Comparison of ENCODE assay signal across 9 cellular contexts in genomic region chr17:78783711-78784396, GRCh38. TPM values are rescaled to one million over a fixed set of nuclear protein-coding genes. Genes with fewer than 3 reads are reported as not detected.
A peak's percentile ranks its signal among the peaks of the same experiment; 100 is the strongest.
DNase-seq lines count a peak whose midpoint lies in the region; ATAC-seq and TF ChIP-seq lines count a peak whose summit lies in the region.
"Had no signal": no experiment of that assay in that cellular context is flagged by ENCODE, and none has a peak within 500 bp of the region (broad histone marks: within the 10 kb centered on the region; RNA-seq: fewer than 3 reads in every experiment).

No MANE protein-coding gene starts in this region.

- no peaks in the 10 kb centered on the region for H3K27me3 ChIP-seq in WERI-Rb-1 (ENCODE audit: insufficient read depth, low read depth, severe bottlenecking)
- H3K27me3 ChIP-seq in left lung = no peaks in the 10 kb centered on the region
- no peaks in the 10 kb centered on the region for H3K27me3 ChIP-seq in testis

- no peak for TF ChIP-seq CTCF in WERI-Rb-1 (IDR thresholded peaks at IDR 0.05; ENCODE audit: low read depth, low read length)
- no peak for TF ChIP-seq CTCF in left lung (IDR thresholded peaks at IDR 0.05)
- TF ChIP-seq CTCF in testis (IDR thresholded peaks at IDR 0.05) = no peak

- H3K9me3 ChIP-seq in WERI-Rb-1 (ENCODE audit: severe bottlenecking) (no peaks in the 10 kb centered on the region), left lung (no peaks in the 10 kb centered on the region), testis (no peaks in the 10 kb centered on the region)

- DNase-seq in activated T-cell treated with anti-CD3 and anti-CD28 coated beads, Interleukin-2, amount 50 U/mL, for 72 hours = no peak
- DNase-seq in activated T-cell treated with anti-CD3 and anti-CD28 coated beads, Interleukin-2, amount 50 U/mL, for 1 hour = no peak
- DNase-seq in WERI-Rb-1 (peak; percentile 86), left lung (no peak), testis (no peak), Kasumi-1 (lab: John Stamatoyannopoulos, UW) (no peak), NCI-H1417 treated with DMSO at 0.1 percent for 48 hours (lab: John Stamatoyannopoulos, UW) (no peak), NCI-H226 (no peak)
- DNase-seq: NCI-H1417 had no signal

- 59 to 63% methylated on average over 7 of the region's 7 CpGs for WGBS in testis, 2 donors

- no peak for TF ChIP-seq POLR2A in testis (IDR thresholded peaks at IDR 0.05)

- peaks cover 62% of the 10 kb centered on the region for H3K4me1 Mint-ChIP-seq in activated T-cell treated with anti-CD3 and anti-CD28 coated beads, Interleukin-2, amount 50 U/mL, for 72 hours (ENCODE audit: low read depth)

- no peaks in the 10 kb centered on the region for H3K27me3 Mint-ChIP-seq in activated T-cell treated with anti-CD3 and anti-CD28 coated beads, Interleukin-2, amount 50 U/mL, for 72 hours (ENCODE audit: low read depth)

- H3K36me3 ChIP-seq in WERI-Rb-1 (peaks cover 9% of the 10 kb centered on the region; the same call in 1 of the 2 replicates), left lung (no peaks in the 10 kb centered on the region), testis (ENCODE audit: low read depth, missing control alignments) (no peaks in the 10 kb centered on the region)

- peaks cover 10 to 48% of the 10 kb centered on the region in 2 donors for H3K4me1 ChIP-seq in left lung
- H3K4me1 ChIP-seq in testis = peaks cover 18% of the 10 kb centered on the region

- no peak for ATAC-seq in activated T-cell treated with anti-CD3 and anti-CD28 coated beads, Interleukin-2, amount 50 U/mL, for 72 hours (replicated peaks in 1 of 2)
- no peak for ATAC-seq in left lung

- peak overlapping the region; percentile 48 for H3K27ac Mint-ChIP-seq in activated T-cell treated with anti-CD3 and anti-CD28 coated beads, Interleukin-2, amount 50 U/mL, for 72 hours

- H3K27ac ChIP-seq in WERI-Rb-1 (peak overlapping the region; percentile 89), left lung (peak overlapping the region; percentile 94 to 96), testis (peak overlapping the region; percentile 86 to 95)

- H3K9me3 Mint-ChIP-seq in activated T-cell treated with anti-CD3 and anti-CD28 coated beads, Interleukin-2, amount 50 U/mL, for 72 hours = no peaks in the 10 kb centered on the region

- H3K36me3 Mint-ChIP-seq in activated T-cell treated with anti-CD3 and anti-CD28 coated beads, Interleukin-2, amount 50 U/mL, for 72 hours (ENCODE audit: insufficient read depth in 2 of 2) = peaks cover 3 to 12% of the 10 kb centered on the region in 2 donors

- intact Hi-C loops in left lung (cut with DNase I) (no loop called here), testis (cut with DNase I; ENCODE audit: low total_unique reads) (no loop called here)

- H3K4me3 Mint-ChIP-seq in activated T-cell treated with anti-CD3 and anti-CD28 coated beads, Interleukin-2, amount 50 U/mL, for 72 hours = peak overlapping the region; percentile 81 to 89

- peak overlapping the region; percentile 66 for H3K4me3 ChIP-seq in WERI-Rb-1 (ENCODE audit: low read depth, low read length)
- H3K4me3 ChIP-seq in left lung = no peak overlapping the region
- no peak overlapping the region for H3K4me3 ChIP-seq in testis

RNA-seq across cellular contexts. Expression of gene CYTH1, which starts 1.8 kb away (rescaled TPM):
- 100 to 1,000 TPM; 163 to 204 TPM for total RNA-seq in activated T-cell treated with anti-CD3 and anti-CD28 coated beads, Interleukin-2, amount 50 U/mL, for 72 hours
- total RNA-seq in left lung (10 to 100 TPM; 65.1 to 96.1 TPM), testis (10 to 100 TPM; 42.2 to 47.9 TPM)
- polyA plus RNA-seq in testis (ENCODE audit: insufficient read depth, low read depth, low replicate concordance) = 40.8 TPM

RNA-seq across cellular contexts. Expression of gene USP36, which starts 56.8 kb away (rescaled TPM):
- total RNA-seq in activated T-cell treated with anti-CD3 and anti-CD28 coated beads, Interleukin-2, amount 50 U/mL, for 72 hours = 100 to 1,000 TPM; 113 to 124 TPM
- total RNA-seq in left lung (10 to 100 TPM; 29.2 to 44.2 TPM), testis (10 to 100 TPM; 77.5 to 79.8 TPM)
- polyA plus RNA-seq in testis (ENCODE audit: insufficient read depth, low read depth, low replicate concordance) = 32.8 TPM
